Comparison of ENCODE assay signal across 1 cellular context in genomic region chr10:3482200-3482993, GRCh38.
TF ChIP-seq lines count a peak whose summit lies in the region.

No MANE protein-coding gene starts in this region.

TF ChIP-seq in K562, 482 proteins besides CTCF, POLR2A, EP300 and RAD21 (continued from another document):
- no peak for TF ChIP-seq DLX4 (CRISPR knock-in tag; IDR thresholded peaks at IDR 0.05)
- TF ChIP-seq PKNOX1 (IDR thresholded peaks at IDR 0.05) = peak; percentile 44; the same call in 1 of the 2 replicates
- no peak for TF ChIP-seq FIP1L1 (IDR thresholded peaks at IDR 0.05; ENCODE audit: low read depth, low read length, poor library complexity, severe bottlenecking)
- 0 out of 2 replicates have a peak, but pooled peaks have one; percentile 13 for TF ChIP-seq MYC (IDR thresholded peaks at IDR 0.05; ENCODE audit: low read depth, low read length)
- TF ChIP-seq MYC (CRISPR knock-in tag; IDR thresholded peaks at IDR 0.05; ENCODE audit: borderline replicate concordance, low read depth) = no peak
- peak; percentile 66 for TF ChIP-seq ZBTB40 (IDR thresholded peaks at IDR 0.05)
- no peak for TF ChIP-seq ZBTB40 (CRISPR knock-in tag; IDR thresholded peaks at IDR 0.05)
- peak; percentile 26; the same call in 1 of the 2 replicates for TF ChIP-seq ZBTB12 (CRISPR knock-in tag; IDR thresholded peaks at IDR 0.05)
- peak; percentile 92 for TF ChIP-seq BHLHE40 (IDR thresholded peaks at IDR 0.05; ENCODE audit: low read length)
- peak; percentile 85 for TF ChIP-seq ATF7 (IDR thresholded peaks at IDR 0.05)
- TF ChIP-seq RBM39 (optimal IDR thresholded peaks at IDR 0.05; ENCODE audit: low read depth, low read length) = no peak
